8 cellular contexts compared by ENCODE assay signal in the genomic region with DNA sequence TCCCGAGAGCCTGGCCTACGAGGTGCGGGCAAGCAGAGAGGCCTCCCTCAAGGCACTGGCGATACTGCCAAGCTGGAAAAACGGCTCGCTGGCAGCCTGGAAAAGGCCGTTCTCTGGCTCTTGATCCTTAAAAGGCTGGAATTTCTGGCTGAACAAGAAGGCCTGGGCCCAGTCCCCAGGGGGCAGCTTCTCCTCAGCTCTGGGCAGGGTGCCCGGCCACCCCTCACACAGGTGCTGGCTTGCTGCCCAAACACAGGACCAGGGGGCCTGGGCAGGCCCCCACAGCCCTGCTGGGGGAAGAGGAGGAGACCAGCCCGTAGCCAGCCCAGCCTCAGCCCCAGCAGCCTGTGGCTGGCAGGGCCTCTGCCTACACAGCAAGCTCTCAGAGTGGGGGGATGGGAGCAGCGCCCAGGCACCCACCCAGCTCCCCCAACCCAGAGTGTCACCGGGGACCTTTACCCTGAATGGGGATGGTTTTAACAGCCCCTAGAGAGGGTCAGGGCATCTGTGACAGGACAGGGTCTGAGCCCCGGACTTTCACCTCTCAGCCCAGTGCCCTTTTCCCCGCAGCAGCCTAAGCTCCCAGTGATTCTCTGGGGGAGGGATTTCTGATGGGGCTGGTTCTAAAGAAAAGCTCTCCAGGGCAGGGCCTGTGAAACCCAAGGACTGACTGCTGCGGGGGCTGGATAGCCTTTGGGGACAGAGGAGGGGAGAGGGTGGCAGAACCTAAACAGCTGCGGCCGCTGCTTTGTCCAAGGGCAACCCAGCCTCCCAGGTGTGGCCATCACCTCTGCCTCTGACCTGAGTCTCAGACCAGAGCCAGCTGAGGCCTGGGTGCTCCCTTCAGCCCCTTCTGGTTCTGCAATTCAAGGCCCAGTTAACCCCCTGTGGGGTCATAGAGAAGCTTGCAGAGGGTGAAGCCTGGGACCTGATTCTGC. TPM values are rescaled to one million over a fixed set of nuclear protein-coding genes. Genes with fewer than 3 reads are reported as not detected.
DNase-seq lines count a peak whose midpoint lies in the region; ATAC-seq and TF ChIP-seq lines count a peak whose summit lies in the region.

No MANE protein-coding gene starts in this region.

- H3K27ac ChIP-seq in KOPT-K1 (ENCODE audit: low read depth, low read length, poor library complexity, severe bottlenecking) (peak overlapping the region; percentile 89), SK-N-MC (peak overlapping the region; percentile 57), fibroblast of lung (ENCODE audit: insufficient read depth, low read length) (peak overlapping the region; percentile 47), ovary (peak overlapping the region; percentile 64 to 66)

- 49 to 57% (median 51%) methylated on average over 16 of the region's 16 CpGs for WGBS in ovary, 3 donors

- H3K4me3 ChIP-seq in SK-N-MC (no peak overlapping the region), fibroblast of lung (replicated peaks in 1 of 4; ENCODE audit: control extremely low read depth in 1 of 4, insufficient read depth in 1 of 4, low read depth in 3 of 4, low read length in 4 of 4) (no peak overlapping the region), ovary (no peak overlapping the region)

- TF ChIP-seq POLR2A in ovary (IDR thresholded peaks at IDR 0.05) = no peak

- H3K27me3 ChIP-seq in fibroblast of lung (ENCODE audit: control insufficient read depth, insufficient read depth, low read length) = no peaks in the 10 kb centered on the region
- H3K27me3 ChIP-seq in ovary = no peaks in the 10 kb centered on the region

- no peak for ATAC-seq in GM18502 (IDR thresholded peaks at IDR 0.05; ENCODE audit: poor library complexity, unreplicated experiment)
- ATAC-seq in activated CD4-positive, alpha-beta T cell treated with anti-CD3 and anti-CD28 coated beads for 36 hours = no peak
- no peak for ATAC-seq in HG03045 (IDR thresholded peaks at IDR 0.05; ENCODE audit: unreplicated experiment)

- H3K4me1 ChIP-seq in fibroblast of lung (ENCODE audit: control insufficient read depth, extremely low read depth, insufficient read depth, low read length) (peaks cover 12% of the 10 kb centered on the region), ovary (ENCODE audit: insufficient read depth) (peaks cover 6% of the 10 kb centered on the region)

- POLR2A ChIA-PET in activated CD4-positive, alpha-beta T cell treated with anti-CD3 and anti-CD28 coated beads for 36 hours (lab: Charles Lee) = interaction anchor here (2.5 kb wide), 1 partner anchor 38 kb away, joined by 11 read pairs; the partner anchor contains the start of gene TOB1

- H3K36me3 ChIP-seq in KOPT-K1 (ENCODE audit: insufficient read depth, low read length) = no peaks in the 10 kb centered on the region
- no peaks in the 10 kb centered on the region for H3K36me3 ChIP-seq in SK-N-MC (ENCODE audit: insufficient read depth, low read length)
- H3K36me3 ChIP-seq in fibroblast of lung (ENCODE audit: control insufficient read depth, insufficient read depth, low read length) = no peaks in the 10 kb centered on the region
- no peaks in the 10 kb centered on the region for H3K36me3 ChIP-seq in ovary

- no peak for DNase-seq in SK-N-MC (ENCODE audit: low read depth, low spot score)
- DNase-seq in fibroblast of lung (ENCODE audit: low read depth in 2 of 2) = peak in 1 of 2 donors; percentile 45
- peak; percentile 50 to 83 (median 70) for DNase-seq in ovary
- no peak for DNase-seq in activated CD4-positive, alpha-beta T cell treated with anti-CD3 and anti-CD28 coated beads for 36 hours
- DNase-seq in iPS-NIHi7 (ENCODE audit: extremely low spot score) = no peak

- no peak overlapping the region for H3K27ac Mint-ChIP-seq in activated CD4-positive, alpha-beta T cell treated with anti-CD3 and anti-CD28 coated beads for 36 hours

- TF ChIP-seq EP300 in ovary (IDR thresholded peaks at IDR 0.05) = no peak

- no peak overlapping the region for H2AFZ ChIP-seq in fibroblast of lung (ENCODE audit: low read length)

- H4K20me1 ChIP-seq in fibroblast of lung (ENCODE audit: control insufficient read depth, extremely low read depth, insufficient read depth, low read length) = no peaks in the 10 kb centered on the region

- peaks cover 59% of the 10 kb centered on the region for H3K4me1 Mint-ChIP-seq in activated CD4-positive, alpha-beta T cell treated with anti-CD3 and anti-CD28 coated beads for 36 hours

- H3K27me3 Mint-ChIP-seq in activated CD4-positive, alpha-beta T cell treated with anti-CD3 and anti-CD28 coated beads for 36 hours = no peaks in the 10 kb centered on the region

- CTCF ChIA-PET in activated CD4-positive, alpha-beta T cell treated with anti-CD3 and anti-CD28 coated beads for 36 hours (lab: Charles Lee) = interaction anchor here (0.7 to 1.7 kb wide), 3 partner anchors 15 to 20 kb away, joined by 3 to 6 read pairs (median 3); no protein-coding TSS in a partner anchor

- TF ChIP-seq CTCF in fibroblast of lung (conservative IDR thresholded peaks at IDR 0.05 in 1 of 2, IDR thresholded peaks at IDR 0.05 in 1 of 2; ENCODE audit: low read depth in 1 of 2, low read length in 2 of 2) = no peak
- TF ChIP-seq CTCF in ovary (IDR thresholded peaks at IDR 0.05) = no peak

- H3K4me3 Mint-ChIP-seq in activated CD4-positive, alpha-beta T cell treated with anti-CD3 and anti-CD28 coated beads for 36 hours = no peak overlapping the region

- no peaks in the 10 kb centered on the region for H3K9me3 ChIP-seq in KOPT-K1 (ENCODE audit: insufficient read depth, low read length, poor library complexity, severe bottlenecking)
- no peaks in the 10 kb centered on the region for H3K9me3 ChIP-seq in SK-N-MC (ENCODE audit: low read depth, low read length)
- H3K9me3 ChIP-seq in fibroblast of lung (ENCODE audit: control insufficient read depth, insufficient read depth, low read depth, low read length) = no peaks in the 10 kb centered on the region
- no peaks in the 10 kb centered on the region for H3K9me3 ChIP-seq in ovary

- H3K36me3 Mint-ChIP-seq in activated CD4-positive, alpha-beta T cell treated with anti-CD3 and anti-CD28 coated beads for 36 hours (ENCODE audit: low read depth) = no peaks in the 10 kb centered on the region

- no peaks in the 10 kb centered on the region for H3K79me2 ChIP-seq in fibroblast of lung (ENCODE audit: control insufficient read depth, insufficient read depth, low read length)

- intact Hi-C loops in ovary (cut with DNase I) = loop anchor here in 1 of 4 donors (2.0 to 5.0 kb wide), 2 partner anchors 26 to 37 kb away; partner anchors contain the start of gene TOB1
- intact Hi-C loops in activated CD4-positive, alpha-beta T cell treated with anti-CD3 and anti-CD28 coated beads for 36 hours (cut with DNase I, micrococcal nuclease) = loop anchor here in 1 of 2 experiments (5.0 kb wide), 1 partner anchor 43 kb away; no protein-coding TSS in a partner anchor

- no peaks in the 10 kb centered on the region for H3K9me3 Mint-ChIP-seq in activated CD4-positive, alpha-beta T cell treated with anti-CD3 and anti-CD28 coated beads for 36 hours (ENCODE audit: low read depth)

- H3K9ac ChIP-seq in SK-N-MC (ENCODE audit: insufficient read length) (peak overlapping the region; percentile 43), fibroblast of lung (ENCODE audit: insufficient read depth, low read length) (peak overlapping the region; percentile 30)

- no peak overlapping the region for H3K4me2 ChIP-seq in fibroblast of lung (ENCODE audit: extremely low read depth, insufficient read depth, low read length)

RNA-seq across cellular contexts. Expression of gene TOB1, which starts 38.6 kb away (rescaled TPM):
- 10.3 and 22.0 TPM in 2 replicates for total RNA-seq in fibroblast of lung
- polyA plus RNA-seq in fibroblast of lung = 39.6 and 40.5 TPM in 2 replicates
- polyA plus RNA-seq in fibroblast of lung (2012) = 45.5 and 50.7 TPM in 2 replicates
- polyA minus RNA-seq in fibroblast of lung (ENCODE audit: low replicate concordance) = 43.9 and 85.0 TPM in 2 replicates
- total RNA-seq in ovary = 100 to 1,000 TPM in 1 of 7 donors, 10 to 100 TPM in 6; 28.6 to 150 (median 79.2) TPM
- polyA plus RNA-seq in ovary = 10 to 100 TPM; 19.6 to 49.3 TPM
- 10 to 100 TPM; 31.3 to 43.0 TPM for total RNA-seq in activated CD4-positive, alpha-beta T cell treated with anti-CD3 and anti-CD28 coated beads for 36 hours

Comparison
In these comparisons a context has a peak if more than half of its experiments do, and no peak if none do; other contexts are left out.
1. DNase-seq: peak in ovary (5 of 5); none in SK-N-MC (single experiment), activated CD4-positive, alpha-beta T cell treated with anti-CD3 and anti-CD28 coated beads for 36 hours (single experiment) and iPS-NIHi7 (single experiment).
2. Peak in every context shown above with its lines, with median percentiles within 50 percentile points of each other: H3K27ac ChIP-seq.